Comparison of ENCODE assay signal across 13 cellular contexts in genomic region chr12:57636731-57637130, GRCh38. TPM values are rescaled to one million over a fixed set of nuclear protein-coding genes. Genes with fewer than 3 reads are reported as not detected.
DNase-seq lines count a peak whose midpoint lies in the region; FAIRE-seq and TF ChIP-seq lines count a peak whose summit lies in the region.
"Not testable (repeated sequence)": the region's sequence is repeated elsewhere in the genome, so short reads cannot be mapped to it uniquely, and the experiment has no call there.
"Had no signal": no experiment of that assay in that cellular context is flagged by ENCODE, and none has a peak within 500 bp of the region (broad histone marks: within the 10 kb centered on the region; RNA-seq: fewer than 3 reads in every experiment).

No MANE protein-coding gene starts in this region.

- peaks cover 36% of the 10 kb centered on the region for H3K27me3 Mint-ChIP-seq in activated CD4-positive, alpha-beta T cell treated with anti-CD3 and anti-CD28 coated beads, Interleukin-2, amount 10 ng/mL, durations not matched to agents 24 days and 14 days

- intact Hi-C loops in activated CD4-positive, alpha-beta T cell treated with anti-CD3 and anti-CD28 coated beads, Interleukin-2, amount 10 ng/mL, durations not matched to agents 24 days and 14 days (cut with micrococcal nuclease); cardiac septum (cut with DNase I); kidney (cut with DNase I): not testable (repeated sequence)

- not testable (repeated sequence) for H3K4me1 Mint-ChIP-seq in activated CD4-positive, alpha-beta T cell treated with anti-CD3 and anti-CD28 coated beads, Interleukin-2, amount 10 ng/mL, durations not matched to agents 24 days and 14 days

- TF ChIP-seq CTCF in coronary artery (IDR thresholded peaks at IDR 0.05); right atrium auricular region (IDR thresholded peaks at IDR 0.05); kidney (IDR thresholded peaks at IDR 0.05; ENCODE audit: borderline replicate concordance, extremely low read depth, insufficient read depth): not testable (repeated sequence)

- H3K36me3 ChIP-seq in right atrium auricular region; kidney (ENCODE audit: control insufficient read depth in 1 of 2, insufficient read depth in 2 of 2, low read length in 2 of 2): not testable (repeated sequence)

- not testable (repeated sequence) for H3K9me3 ChIP-seq in right atrium auricular region; kidney (ENCODE audit: control insufficient read depth in 1 of 2, low read length in 2 of 2)

- not testable (repeated sequence) for H3K27me3 ChIP-seq in right atrium auricular region

- not testable (repeated sequence) for H3K27ac Mint-ChIP-seq in activated CD4-positive, alpha-beta T cell treated with anti-CD3 and anti-CD28 coated beads, Interleukin-2, amount 10 ng/mL, durations not matched to agents 24 days and 14 days

- not testable (repeated sequence) for H3K4me3 ChIP-seq in coronary artery; right atrium auricular region; kidney (ENCODE audit: low read length in 2 of 2)

- H3K9me3 Mint-ChIP-seq in activated CD4-positive, alpha-beta T cell treated with anti-CD3 and anti-CD28 coated beads, Interleukin-2, amount 10 ng/mL, durations not matched to agents 24 days and 14 days: not testable (repeated sequence)

- H3K9ac ChIP-seq in kidney (ENCODE audit: low read length in 2 of 2): not testable (repeated sequence)

- H3K4me1 ChIP-seq in right atrium auricular region: peaks cover 0 to 18% of the 10 kb centered on the region in 2 donors
- not testable (repeated sequence) for H3K4me1 ChIP-seq in kidney (ENCODE audit: control insufficient read depth in 1 of 2, insufficient read depth in 1 of 2, low read depth in 1 of 2, low read length in 2 of 2)

- DNase-seq in activated CD4-positive, alpha-beta T cell treated with anti-CD3 and anti-CD28 coated beads, Interleukin-2, amount 10 ng/mL, durations not matched to agents 24 days and 14 days: peak; percentile 28
- DNase-seq in coronary artery (ENCODE audit: low spot score) (peak; percentile 12), cardiac septum (ENCODE audit: low spot score) (peak; percentile 36), right atrium auricular region (ENCODE audit: low spot score) (peak; percentile 56), kidney (peak; percentile 36), mucosa of gallbladder (ENCODE audit: low spot score) (peak; percentile 3)

- H3K4me3 Mint-ChIP-seq in activated CD4-positive, alpha-beta T cell treated with anti-CD3 and anti-CD28 coated beads, Interleukin-2, amount 10 ng/mL, durations not matched to agents 24 days and 14 days: not testable (repeated sequence)

- FAIRE-seq in kidney (lab: Jason Lieb, UNC): not testable (repeated sequence)

- not testable (repeated sequence) for H3K27ac ChIP-seq in coronary artery; right atrium auricular region; kidney (ENCODE audit: low read depth in 2 of 2, low read length in 2 of 2)

- H3K36me3 Mint-ChIP-seq in activated CD4-positive, alpha-beta T cell treated with anti-CD3 and anti-CD28 coated beads, Interleukin-2, amount 10 ng/mL, durations not matched to agents 24 days and 14 days (ENCODE audit: low read depth): not testable (repeated sequence)

RNA-seq across cellular contexts. Expression of gene B4GALNT1, which starts 3.7 kb away (rescaled TPM):
- total RNA-seq in activated CD4-positive, alpha-beta T cell treated with anti-CD3 and anti-CD28 coated beads, Interleukin-2, amount 10 ng/mL, durations not matched to agents 24 days and 14 days: 4.6 and 5.7 TPM in 2 replicates
- total RNA-seq in cardiac septum (11.1 TPM), right atrium auricular region (1 to 10 TPM; 3.5 to 4.4 TPM), kidney (2.0 TPM), mucosa of gallbladder (1.3 TPM)
- 1.6 TPM for polyA plus RNA-seq in kidney (ENCODE audit: insufficient read depth, low read depth, low replicate concordance)
- total RNA-seq: CD4-positive, alpha-beta memory T cell; CD4-positive, alpha-beta T cell; CD4-positive, CD25-positive, alpha-beta regulatory T cell; CD8-positive, alpha-beta T cell had no signal
- polyA plus RNA-seq: CD14-positive monocyte; CD4-positive, alpha-beta memory T cell; CD4-positive, CD25-positive, alpha-beta regulatory T cell; CD8-positive, alpha-beta memory T cell had no signal

RNA-seq across cellular contexts. Expression of gene ARHGEF25, which starts 25.5 kb away (rescaled TPM):
- 1.6 and 1.7 TPM in 2 replicates for total RNA-seq in activated CD4-positive, alpha-beta T cell treated with anti-CD3 and anti-CD28 coated beads, Interleukin-2, amount 10 ng/mL, durations not matched to agents 24 days and 14 days
- total RNA-seq in cardiac septum: 15.0 TPM
- total RNA-seq in right atrium auricular region: 10 to 100 TPM in 1 of 2 donors, 1 to 10 TPM in 1; 7.4 to 11.0 TPM
- 15.0 TPM for total RNA-seq in kidney
- 10.9 TPM for polyA plus RNA-seq in kidney (ENCODE audit: insufficient read depth, low read depth, low replicate concordance)
- 26.2 TPM for total RNA-seq in mucosa of gallbladder
- total RNA-seq: B cell had no signal
- polyA plus RNA-seq: CD14-positive monocyte; CD4-positive, alpha-beta memory T cell; CD4-positive, CD25-positive, alpha-beta regulatory T cell; CD8-positive, alpha-beta memory T cell had no signal

RNA-seq across cellular contexts. Expression of gene DTX3, which starts 32.1 kb away (rescaled TPM):
- 15.9 and 18.3 TPM in 2 replicates for total RNA-seq in activated CD4-positive, alpha-beta T cell treated with anti-CD3 and anti-CD28 coated beads, Interleukin-2, amount 10 ng/mL, durations not matched to agents 24 days and 14 days
- total RNA-seq in cardiac septum: 31.0 TPM
- total RNA-seq in right atrium auricular region: 10 to 100 TPM; 22.3 to 32.5 TPM
- total RNA-seq in kidney: 34.5 TPM
- 41.2 TPM for polyA plus RNA-seq in kidney (ENCODE audit: insufficient read depth, low read depth, low replicate concordance)
- 31.2 TPM for total RNA-seq in mucosa of gallbladder

RNA-seq across cellular contexts. Expression of gene PIP4K2C, which starts 45.7 kb away (rescaled TPM):
- 21.5 and 23.0 TPM in 2 replicates for total RNA-seq in activated CD4-positive, alpha-beta T cell treated with anti-CD3 and anti-CD28 coated beads, Interleukin-2, amount 10 ng/mL, durations not matched to agents 24 days and 14 days
- total RNA-seq in cardiac septum (17.9 TPM), right atrium auricular region (10 to 100 TPM; 22.1 to 25.2 TPM), kidney (52.4 TPM), mucosa of gallbladder (36.1 TPM)
- polyA plus RNA-seq in kidney (ENCODE audit: insufficient read depth, low read depth, low replicate concordance): 43.2 TPM

RNA-seq across cellular contexts. Expression of gene OS9, which starts 57.2 kb away (rescaled TPM):
- 84.3 and 92.6 TPM in 2 replicates for total RNA-seq in activated CD4-positive, alpha-beta T cell treated with anti-CD3 and anti-CD28 coated beads, Interleukin-2, amount 10 ng/mL, durations not matched to agents 24 days and 14 days
- total RNA-seq in cardiac septum (133 TPM), right atrium auricular region (100 to 1,000 TPM; 161 to 173 TPM), kidney (325 TPM), mucosa of gallbladder (249 TPM)
- polyA plus RNA-seq in kidney (ENCODE audit: insufficient read depth, low read depth, low replicate concordance): 256 TPM

Comparison
In these comparisons a context has a peak if more than half of its experiments do, and no peak if none do; other contexts are left out.
1. DNase-seq: peak in every context shown above with its lines; median percentile 56 in right atrium auricular region; 36 in cardiac septum; 36 in kidney; 28 in activated CD4-positive, alpha-beta T cell treated with anti-CD3 and anti-CD28 coated beads, Interleukin-2, amount 10 ng/mL, durations not matched to agents 24 days and 14 days; 12 in coronary artery; 3 in mucosa of gallbladder.